Comparison of ENCODE assay signal across 8 cellular contexts in the genomic region with DNA sequence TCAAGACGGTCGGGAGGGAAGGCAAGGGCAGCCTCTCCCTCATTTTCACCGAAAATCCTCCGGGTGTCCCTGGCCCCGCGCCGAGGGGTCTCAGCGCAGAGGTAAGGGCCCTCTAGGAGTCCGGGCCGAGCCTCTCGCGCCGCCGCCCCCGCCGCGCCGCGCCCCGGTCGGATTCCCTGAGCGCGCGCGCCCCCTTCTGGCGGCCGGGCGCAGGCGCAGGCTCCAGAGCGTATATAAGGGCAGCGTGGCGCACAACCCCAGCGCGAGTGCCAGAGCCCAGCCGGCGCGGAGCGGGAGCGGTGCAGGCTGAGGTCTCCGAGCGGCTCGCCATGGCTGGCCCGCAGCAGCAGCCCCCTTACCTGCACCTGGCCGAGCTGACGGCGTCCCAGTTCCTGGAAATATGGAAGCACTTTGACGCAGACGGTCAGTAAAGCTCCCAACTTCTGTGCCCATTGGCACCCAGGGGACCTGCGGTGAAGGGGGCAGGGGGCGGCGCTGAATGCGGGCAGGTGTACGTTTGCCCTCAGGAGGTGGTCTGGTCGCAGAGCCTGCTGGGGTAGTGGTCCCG. TPM values are rescaled to one million over a fixed set of nuclear protein-coding genes. Genes with fewer than 3 reads are reported as not detected.
A peak's percentile ranks its signal among the peaks of the same experiment; 100 is the strongest.
DNase-seq lines count a peak whose midpoint lies in the region; ATAC-seq lines count a peak whose summit lies in the region.

Gene CALB2, plus strand, starts transcription at position 260 of the 568 bp plus-strand sequence. Its CDS starts 70 bp downstream, at position 330.

- no peak within 1 kb of the TSS for H3K4ac ChIP-seq in mesendoderm (ENCODE audit: low read depth, low read length)

- no peaks in the 10 kb centered on the region for H3K79me1 ChIP-seq in mesendoderm (ENCODE audit: low read length)

- H3K18ac ChIP-seq in mesendoderm (ENCODE audit: low read length), result no peak within 1 kb of the TSS

- no CpG with 5 or more reads among the region's 55 CpGs for WGBS in mesendoderm (ENCODE audit: extremely low coverage, insufficient coverage, low lambda C conversion rate)

- no peak within 1 kb of the TSS for H2AK5ac ChIP-seq in mesendoderm (ENCODE audit: low read length)

- peak within 1 kb of the TSS; percentile 65 for H3K56ac ChIP-seq in mesendoderm (ENCODE audit: low read length)

- no peaks in the 10 kb centered on the region for H3K27me3 ChIP-seq in mesendoderm (ENCODE audit: insufficient read depth, low read length, poor library complexity)

- H3K9ac ChIP-seq in mesendoderm (ENCODE audit: low read length), result peak within 1 kb of the TSS; percentile 56

- no peak within 1 kb of the TSS for H4K8ac ChIP-seq in mesendoderm (ENCODE audit: low read depth, low read length)

- H3K4me1 Mint-ChIP-seq in activated CD4-positive, alpha-beta memory T cell treated with anti-CD3 and anti-CD28 coated beads, Interleukin-2, amount 10 ng/mL, durations not matched to agents 7 days and 5 days, result no peaks in the 10 kb centered on the region

- no peak within 1 kb of the TSS for H3K23ac ChIP-seq in mesendoderm (ENCODE audit: low read length)

- no peaks in the 10 kb centered on the region for H3K36me3 Mint-ChIP-seq in activated CD4-positive, alpha-beta memory T cell treated with anti-CD3 and anti-CD28 coated beads, Interleukin-2, amount 10 ng/mL, durations not matched to agents 7 days and 5 days (ENCODE audit: low read depth)

- H3K9me3 Mint-ChIP-seq in activated CD4-positive, alpha-beta memory T cell treated with anti-CD3 and anti-CD28 coated beads, Interleukin-2, amount 10 ng/mL, durations not matched to agents 7 days and 5 days, result no peaks in the 10 kb centered on the region

- DNase-seq in SHP77 (lab: John Stamatoyannopoulos, UW) (peak; percentile 41 to 62), SHP77 treated with DMSO at 0.1 percent for 48 hours (lab: John Stamatoyannopoulos, UW) (no peak), NCI-H2107 treated with DMSO at 0.1 percent for 48 hours (lab: John Stamatoyannopoulos, UW; ENCODE audit: unreplicated experiment) (peak; percentile 30), mesendoderm (peak; percentile 68)
- peak; percentile 68 for DNase-seq in activated CD4-positive, alpha-beta memory T cell treated with anti-CD3 and anti-CD28 coated beads, Interleukin-2, amount 10 ng/mL, durations not matched to agents 7 days and 5 days
- peak; percentile 45 for DNase-seq in effector CD4-positive, alpha-beta T cell
- DNase-seq in stimulated activated CD8-positive, alpha-beta memory T cell treated with anti-CD3 and anti-CD28 coated beads, Interleukin-15, amount 100 ng/mL, for 24 hours (ENCODE audit: low read depth), result peak; percentile 65

- H3K4me3 Mint-ChIP-seq in activated CD4-positive, alpha-beta memory T cell treated with anti-CD3 and anti-CD28 coated beads, Interleukin-2, amount 10 ng/mL, durations not matched to agents 7 days and 5 days, result no peak within 1 kb of the TSS

- no peak within 1 kb of the TSS for H3K27ac ChIP-seq in mesendoderm (ENCODE audit: low read depth, low read length)

- CTCF ChIA-PET in activated CD4-positive, alpha-beta memory T cell treated with anti-CD3 and anti-CD28 coated beads, Interleukin-2, amount 10 ng/mL, durations not matched to agents 7 days and 5 days (lab: Charles Lee), result interaction anchor here (0.8 to 1.7 kb wide), 2 partner anchors 47 to 54 kb away, joined by 3 to 4 read pairs; no protein-coding TSS in a partner anchor

- H3K27ac Mint-ChIP-seq in activated CD4-positive, alpha-beta memory T cell treated with anti-CD3 and anti-CD28 coated beads, Interleukin-2, amount 10 ng/mL, durations not matched to agents 7 days and 5 days, result no peak within 1 kb of the TSS

- no peak within 1 kb of the TSS for H4K5ac ChIP-seq in mesendoderm (ENCODE audit: low read length)

- H2BK15ac ChIP-seq in mesendoderm (replicated peaks; ENCODE audit: low read depth), result no peak within 1 kb of the TSS

- peak within 1 kb of the TSS; percentile 56 for H3K4me2 ChIP-seq in mesendoderm (ENCODE audit: low read length)

- peak; percentile 86 for ATAC-seq in HG02852 (IDR thresholded peaks at IDR 0.05; ENCODE audit: unreplicated experiment)

- H3K4me1 ChIP-seq in mesendoderm (ENCODE audit: control insufficient read depth, low read depth, low read length), result no peaks in the 10 kb centered on the region

- H2BK120ac ChIP-seq in mesendoderm (ENCODE audit: low read depth, low read length), result no peak within 1 kb of the TSS

- H3K27me3 Mint-ChIP-seq in activated CD4-positive, alpha-beta memory T cell treated with anti-CD3 and anti-CD28 coated beads, Interleukin-2, amount 10 ng/mL, durations not matched to agents 7 days and 5 days, result peaks cover 8% of the 10 kb centered on the region

- H2BK5ac ChIP-seq in mesendoderm (ENCODE audit: low read length), result no peak within 1 kb of the TSS

- H3K36me3 ChIP-seq in mesendoderm (ENCODE audit: control insufficient read depth, insufficient read depth, low read length), result no peaks in the 10 kb centered on the region

- no peaks in the 10 kb centered on the region for H3K79me2 ChIP-seq in mesendoderm (ENCODE audit: control insufficient read depth, insufficient read depth, low read length)

- POLR2A ChIA-PET in activated CD4-positive, alpha-beta memory T cell treated with anti-CD3 and anti-CD28 coated beads, Interleukin-2, amount 10 ng/mL, durations not matched to agents 7 days and 5 days (lab: Charles Lee), result no interaction called here

- H3K4me3 ChIP-seq in mesendoderm (ENCODE audit: low read length), result no peak within 1 kb of the TSS

RNA-seq across cellular contexts. Expression of gene CALB2, which starts in this region (rescaled TPM):
- not detected for total RNA-seq in activated CD4-positive, alpha-beta memory T cell treated with anti-CD3 and anti-CD28 coated beads, Interleukin-2, amount 10 ng/mL, durations not matched to agents 7 days and 5 days
- 0.44 TPM for polyA plus RNA-seq in mesendoderm (2013, experiment 1 of 2)
- polyA plus RNA-seq in mesendoderm (2013, experiment 2 of 2), result 0.62 TPM

Comparison
In these comparisons a context has a peak if more than half of its experiments do, and no peak if none do; other contexts are left out.
1. Peak in DNase-seq in activated CD4-positive, alpha-beta memory T cell treated with anti-CD3 and anti-CD28 coated beads, Interleukin-2, amount 10 ng/mL, durations not matched to agents 7 days and 5 days; RNA of the gene not detected or under 1 TPM.